11 cellular contexts compared by ENCODE assay signal in the genomic region with DNA sequence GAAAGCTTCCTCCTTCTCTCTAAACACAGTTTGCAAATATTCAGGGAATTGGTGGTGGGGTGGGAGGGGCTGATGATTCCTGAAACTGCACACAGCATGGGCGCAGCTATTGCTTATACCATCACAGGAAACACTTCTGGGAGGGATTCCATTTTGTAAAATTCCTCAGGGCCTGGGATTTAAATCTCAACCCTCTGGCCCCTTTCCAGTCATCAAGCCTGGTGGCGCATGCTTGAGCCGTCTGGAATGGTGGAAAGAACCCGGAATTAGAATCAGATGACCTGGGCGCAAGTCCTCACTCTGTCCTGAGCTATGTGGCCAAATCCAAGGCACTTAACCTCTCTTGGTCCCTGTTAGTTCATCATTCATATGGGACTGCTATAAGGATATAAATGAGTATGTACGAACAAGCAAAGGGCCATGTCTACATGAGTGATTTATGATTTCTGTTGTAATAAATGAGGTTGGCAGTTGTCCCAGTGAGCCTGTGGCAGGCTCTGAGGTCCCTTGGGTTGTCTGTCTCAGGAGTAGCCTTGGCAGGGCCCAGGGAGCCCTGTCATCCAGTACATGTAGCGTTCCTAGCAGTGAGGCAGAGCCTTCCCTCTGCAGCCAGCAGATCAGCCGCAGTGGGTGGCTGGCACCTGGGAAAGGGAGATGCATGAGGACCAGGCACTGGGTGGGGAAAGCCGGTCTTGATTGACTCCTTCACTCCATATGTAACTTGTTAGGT.
A peak's percentile ranks its signal among the peaks of the same experiment; 100 is the strongest.
DNase-seq lines count a peak whose midpoint lies in the region; ATAC-seq, FAIRE-seq and TF ChIP-seq lines count a peak whose summit lies in the region.
"Had no signal": no experiment of that assay in that cellular context is flagged by ENCODE, and none has a peak within 500 bp of the region (broad histone marks: within the 10 kb centered on the region; RNA-seq: fewer than 3 reads in every experiment).

No MANE protein-coding gene starts in this region.

- no peak overlapping the region for H2AK5ac ChIP-seq in mesendoderm (ENCODE audit: low read length)

- H4K8ac ChIP-seq in mesendoderm (ENCODE audit: low read depth, low read length): no peak overlapping the region

- H3K56ac ChIP-seq in mesendoderm (ENCODE audit: low read length): no peak overlapping the region

- POLR2A ChIA-PET in HepG2 (lab: Yijun Ruan, JAX): no interaction called here
- POLR2A ChIA-PET in activated CD4-positive, alpha-beta memory T cell treated with anti-CD3 and anti-CD28 coated beads, Interleukin-2, amount 10 ng/mL, durations not matched to agents 7 days and 5 days (lab: Charles Lee): no interaction called here

- no peaks in the 10 kb centered on the region for H3K79me1 ChIP-seq in mesendoderm (ENCODE audit: low read length)

- no TSS peak for BruUV-seq in HepG2 (replicated peaks; lab: Mats Ljungman, UMichigan)

- H3K4me2 ChIP-seq in HepG2 (ENCODE audit: low read depth, low read length): no peak overlapping the region
- no peak overlapping the region for H3K4me2 ChIP-seq in mesendoderm (ENCODE audit: low read length)

- H2AFZ ChIP-seq in HepG2 (ENCODE audit: low read length): no peak overlapping the region

- no peak overlapping the region for H2BK15ac ChIP-seq in mesendoderm (replicated peaks; ENCODE audit: low read depth)

- H3K4me3 Mint-ChIP-seq in mesothelial cell of epicardium: no peak overlapping the region
- no peak overlapping the region for H3K4me3 Mint-ChIP-seq in activated CD4-positive, alpha-beta memory T cell treated with anti-CD3 and anti-CD28 coated beads, Interleukin-2, amount 10 ng/mL, durations not matched to agents 7 days and 5 days
- H3K4me3 Mint-ChIP-seq in activated T-helper 2 cell treated with anti-CD3 and anti-CD28 coated beads, Interferon-gamma antibody, Interleukin-2, Interleukin-4, amounts not matched to agents 10 μg/mL and 5 μg/mL and 100 μg/mL, durations not matched to agents 14 hours and 24 hours and 36 hours (ENCODE audit: low read depth): no peak overlapping the region
- H3K4me3 Mint-ChIP-seq: B cell had no signal

- H3K79me2 ChIP-seq in HepG2 (ENCODE audit: insufficient read depth, low read length) (no peaks in the 10 kb centered on the region), mesendoderm (ENCODE audit: control insufficient read depth, insufficient read depth, low read length) (no peaks in the 10 kb centered on the region)

- TF ChIP-seq CTCF in liver (IDR thresholded peaks at IDR 0.05; ENCODE audit: low read depth, low read length, missing input control) (no peak), HepG2 (CRISPR knock-in tag; IDR thresholded peaks at IDR 0.05) (no peak), colonic mucosa (IDR thresholded peaks at IDR 0.05) (no peak), mesothelial cell of epicardium (IDR thresholded peaks at IDR 0.05; ENCODE audit: unreplicated experiment) (no peak)

- H3K9ac ChIP-seq in liver (ENCODE audit: low read depth in 1 of 2, low read length in 2 of 2) (no peak overlapping the region), HepG2 (ENCODE audit: insufficient read depth, low read depth, low read length) (no peak overlapping the region), colonic mucosa (ENCODE audit: low read depth in 2 of 2, low read length in 2 of 2) (no peak overlapping the region), mesendoderm (ENCODE audit: low read length) (no peak overlapping the region)

- H3K23ac ChIP-seq in mesendoderm (ENCODE audit: low read length): no peak overlapping the region

- TF ChIP-seq RAD21 in liver (IDR thresholded peaks at IDR 0.05) (no peak), HepG2 (CRISPR knock-in tag; IDR thresholded peaks at IDR 0.05) (no peak)

- peaks cover 0 to 10% (median 4%) of the 10 kb centered on the region in 4 donors for H3K4me1 ChIP-seq in liver (ENCODE audit: control insufficient read depth in 4 of 4, insufficient read depth in 4 of 4, low read length in 3 of 4)
- H3K4me1 ChIP-seq in HepG2 (ENCODE audit: insufficient read depth, low read length): no peaks in the 10 kb centered on the region
- no peaks in the 10 kb centered on the region for H3K4me1 ChIP-seq in colonic mucosa
- no peaks in the 10 kb centered on the region for H3K4me1 ChIP-seq in mesendoderm (ENCODE audit: control insufficient read depth, low read depth, low read length)

- peaks cover 3% of the 10 kb centered on the region for H3K27me3 Mint-ChIP-seq in mesothelial cell of epicardium (ENCODE audit: low read depth)
- H3K27me3 Mint-ChIP-seq in activated CD4-positive, alpha-beta memory T cell treated with anti-CD3 and anti-CD28 coated beads, Interleukin-2, amount 10 ng/mL, durations not matched to agents 7 days and 5 days: peaks cover 35% of the 10 kb centered on the region
- H3K27me3 Mint-ChIP-seq in activated T-helper 2 cell treated with anti-CD3 and anti-CD28 coated beads, Interferon-gamma antibody, Interleukin-2, Interleukin-4, amounts not matched to agents 10 μg/mL and 5 μg/mL and 100 μg/mL, durations not matched to agents 14 hours and 24 hours and 36 hours (ENCODE audit: low read depth): peaks cover 69% of the 10 kb centered on the region

- CTCF ChIA-PET in HepG2 (lab: Yijun Ruan, JAX; ENCODE audit: low intra/inter-chr PET ratio, low total read pairs): no interaction called here
- CTCF ChIA-PET in activated CD4-positive, alpha-beta memory T cell treated with anti-CD3 and anti-CD28 coated beads, Interleukin-2, amount 10 ng/mL, durations not matched to agents 7 days and 5 days (lab: Charles Lee): no interaction called here

- no peak for TF ChIP-seq POLR2A in HepG2 (IDR thresholded peaks at IDR 0.05; ENCODE audit: insufficient read depth in 1 of 2, low read depth in 2 of 2, low read length in 2 of 2)

- no peak overlapping the region for H3K4me3 ChIP-seq in liver (ENCODE audit: low read depth in 1 of 3, low read length in 3 of 3)
- no peak overlapping the region for H3K4me3 ChIP-seq in HepG2 (replicated peaks in 1 of 3; ENCODE audit: insufficient read depth in 1 of 3, low read depth in 2 of 3, low read length in 3 of 3)
- no peak overlapping the region for H3K4me3 ChIP-seq in colonic mucosa
- no peak overlapping the region for H3K4me3 ChIP-seq in mesendoderm (ENCODE audit: low read length)

- no peak for FAIRE-seq in HepG2 (lab: Jason Lieb, UNC)
- FAIRE-seq: H1 had no signal

- peak overlapping the region; percentile 59 for H3K27ac Mint-ChIP-seq in mesothelial cell of epicardium
- H3K27ac Mint-ChIP-seq in activated CD4-positive, alpha-beta memory T cell treated with anti-CD3 and anti-CD28 coated beads, Interleukin-2, amount 10 ng/mL, durations not matched to agents 7 days and 5 days: no peak overlapping the region
- no peak overlapping the region for H3K27ac Mint-ChIP-seq in activated T-helper 2 cell treated with anti-CD3 and anti-CD28 coated beads, Interferon-gamma antibody, Interleukin-2, Interleukin-4, amounts not matched to agents 10 μg/mL and 5 μg/mL and 100 μg/mL, durations not matched to agents 14 hours and 24 hours and 36 hours
- H3K27ac Mint-ChIP-seq: B cell had no signal

- H3K27me3 ChIP-seq in liver (ENCODE audit: control insufficient read depth in 4 of 4, insufficient read depth in 4 of 4, low read length in 3 of 4): no peaks in the 10 kb centered on the region
- peaks cover 0 to 28% of the 10 kb centered on the region in 2 experiments; a peak in 3 of 5 replicates for H3K27me3 ChIP-seq in HepG2 (ENCODE audit: control insufficient read depth in 1 of 2, insufficient read depth in 2 of 2, low read length in 2 of 2)
- no peaks in the 10 kb centered on the region for H3K27me3 ChIP-seq in colonic mucosa
- H3K27me3 ChIP-seq in mesendoderm (ENCODE audit: insufficient read depth, low read length, poor library complexity): no peaks in the 10 kb centered on the region

- DNase-seq in HepG2 (ENCODE audit: low spot score) (no peak), colonic mucosa (peak; percentile 64), mesothelial cell of epicardium (ENCODE audit: low spot score in 2 of 2, unreplicated experiment in 2 of 2) (no peak), mesendoderm (no peak), NCI-H187 treated with DMSO at 0.1 percent for 48 hours (lab: John Stamatoyannopoulos, UW) (no peak)
- DNase-seq in activated CD4-positive, alpha-beta memory T cell treated with anti-CD3 and anti-CD28 coated beads, Interleukin-2, amount 10 ng/mL, durations not matched to agents 7 days and 5 days: no peak
- no peak for DNase-seq in activated T-helper 2 cell treated with anti-CD3 and anti-CD28 coated beads, Interferon-gamma antibody, Interleukin-2, Interleukin-4, amounts not matched to agents 10 μg/mL and 5 μg/mL and 100 μg/mL, durations not matched to agents 14 hours and 24 hours and 36 hours (ENCODE audit: low spot score)
- DNase-seq: activated CD8-positive, alpha-beta memory T cell treated with anti-CD3 and anti-CD28 coated beads, Interleukin-2, amount 50 U/mL, for 4 hours had no signal

- no peak overlapping the region for H4K5ac ChIP-seq in mesendoderm (ENCODE audit: low read length)

- in situ Hi-C loops in HepG2 (cut with HindIII; ENCODE audit: extremely low pct_ligation_motif_present, low pct_unique_long_range_greater_than_20kb): no loop called here

- no peaks in the 10 kb centered on the region for H4K20me1 ChIP-seq in HepG2 (ENCODE audit: insufficient read depth, low read length)

- intact Hi-C loops in HepG2 (cut with micrococcal nuclease; ENCODE audit: unreplicated experiment) (no loop called here), colonic mucosa (cut with DNase I) (no loop called here)
- intact Hi-C loops in activated T-helper 2 cell treated with anti-CD3 and anti-CD28 coated beads, Interferon-gamma antibody, Interleukin-2, Interleukin-4, amounts not matched to agents 10 μg/mL and 5 μg/mL and 100 μg/mL, durations not matched to agents 14 hours and 24 hours and 36 hours (cut with micrococcal nuclease): no loop called here

- peak overlapping the region; percentile 19 to 41 for H3K27ac ChIP-seq in liver (ENCODE audit: low read depth in 1 of 2, low read length in 2 of 2)
- no peak overlapping the region for H3K27ac ChIP-seq in HepG2 (ENCODE audit: extremely low read length, insufficient read depth, low read length)
- no peak overlapping the region for H3K27ac ChIP-seq in colonic mucosa
- H3K27ac ChIP-seq in mesendoderm (ENCODE audit: low read depth, low read length): no peak overlapping the region

- no peaks in the 10 kb centered on the region for H3K9me3 Mint-ChIP-seq in mesothelial cell of epicardium
- H3K9me3 Mint-ChIP-seq in activated CD4-positive, alpha-beta memory T cell treated with anti-CD3 and anti-CD28 coated beads, Interleukin-2, amount 10 ng/mL, durations not matched to agents 7 days and 5 days: no peaks in the 10 kb centered on the region
- no peaks in the 10 kb centered on the region for H3K9me3 Mint-ChIP-seq in activated T-helper 2 cell treated with anti-CD3 and anti-CD28 coated beads, Interferon-gamma antibody, Interleukin-2, Interleukin-4, amounts not matched to agents 10 μg/mL and 5 μg/mL and 100 μg/mL, durations not matched to agents 14 hours and 24 hours and 36 hours

- no peak for ATAC-seq in HepG2

- no peak overlapping the region for H2BK5ac ChIP-seq in mesendoderm (ENCODE audit: low read length)

- no peaks in the 10 kb centered on the region for H3K36me3 ChIP-seq in liver (ENCODE audit: control insufficient read depth in 4 of 4, insufficient read depth in 3 of 4, low read depth in 1 of 4, low read length in 3 of 4)
- no peaks in the 10 kb centered on the region for H3K36me3 ChIP-seq in HepG2 (replicated peaks in 1 of 2; ENCODE audit: control insufficient read depth in 1 of 2, insufficient read depth in 2 of 2, low read length in 2 of 2)
- no peaks in the 10 kb centered on the region for H3K36me3 ChIP-seq in colonic mucosa
- H3K36me3 ChIP-seq in mesendoderm (ENCODE audit: control insufficient read depth, insufficient read depth, low read length): no peaks in the 10 kb centered on the region

- H3K36me3 Mint-ChIP-seq in mesothelial cell of epicardium: no peaks in the 10 kb centered on the region
- H3K36me3 Mint-ChIP-seq in activated CD4-positive, alpha-beta memory T cell treated with anti-CD3 and anti-CD28 coated beads, Interleukin-2, amount 10 ng/mL, durations not matched to agents 7 days and 5 days (ENCODE audit: low read depth): peaks cover 5% of the 10 kb centered on the region
- no peaks in the 10 kb centered on the region for H3K36me3 Mint-ChIP-seq in activated T-helper 2 cell treated with anti-CD3 and anti-CD28 coated beads, Interferon-gamma antibody, Interleukin-2, Interleukin-4, amounts not matched to agents 10 μg/mL and 5 μg/mL and 100 μg/mL, durations not matched to agents 14 hours and 24 hours and 36 hours (ENCODE audit: low read depth)

- H3K9me3 ChIP-seq in liver (ENCODE audit: control insufficient read depth in 4 of 4, low read length in 3 of 4) (no peaks in the 10 kb centered on the region), HepG2 (ENCODE audit: low read length) (no peaks in the 10 kb centered on the region), colonic mucosa (no peaks in the 10 kb centered on the region)

- TF ChIP-seq EP300 in HepG2 (IDR thresholded peaks at IDR 0.05; ENCODE audit: low read depth in 2 of 2, low read length in 2 of 2): no peak
- no peak for TF ChIP-seq EP300 in HepG2 (CRISPR knock-in tag; IDR thresholded peaks at IDR 0.05; ENCODE audit: borderline replicate concordance)

- WGBS in liver: 82% methylated on average over 9 of the region's 9 CpGs
- WGBS in HepG2 (ENCODE audit: low lambda C conversion rate): 43% methylated on average over 5 of the region's 9 CpGs
- no CpG with 5 or more reads among the region's 9 CpGs for WGBS in mesendoderm (ENCODE audit: extremely low coverage, insufficient coverage, low lambda C conversion rate)

- H3K4ac ChIP-seq in mesendoderm (ENCODE audit: low read depth, low read length): no peak overlapping the region

- H3K18ac ChIP-seq in mesendoderm (ENCODE audit: low read length): no peak overlapping the region

- H2BK120ac ChIP-seq in mesendoderm (ENCODE audit: low read depth, low read length): no peak overlapping the region

- H3K4me1 Mint-ChIP-seq in mesothelial cell of epicardium: peaks cover 30% of the 10 kb centered on the region
- H3K4me1 Mint-ChIP-seq in activated CD4-positive, alpha-beta memory T cell treated with anti-CD3 and anti-CD28 coated beads, Interleukin-2, amount 10 ng/mL, durations not matched to agents 7 days and 5 days: no peaks in the 10 kb centered on the region
- H3K4me1 Mint-ChIP-seq in activated T-helper 2 cell treated with anti-CD3 and anti-CD28 coated beads, Interferon-gamma antibody, Interleukin-2, Interleukin-4, amounts not matched to agents 10 μg/mL and 5 μg/mL and 100 μg/mL, durations not matched to agents 14 hours and 24 hours and 36 hours (ENCODE audit: low read depth): no peaks in the 10 kb centered on the region
- H3K4me1 Mint-ChIP-seq: B cell had no signal

Comparison
In these comparisons a context has a peak if more than half of its experiments do, and no peak if none do; other contexts are left out.
1. H3K27ac ChIP-seq: peak in liver (2 of 2); none in HepG2 (single experiment), colonic mucosa (single experiment) and mesendoderm (single experiment).